In genomic region chr3:139455855-139456254, GRCh38 we compare ENCODE assay signal across 10 cellular contexts. TPM values are rescaled to one million over a fixed set of nuclear protein-coding genes. Genes with fewer than 3 reads are reported as not detected.
A peak's percentile ranks its signal among the peaks of the same experiment; 100 is the strongest.
DNase-seq lines count a peak whose midpoint lies in the region; ATAC-seq and TF ChIP-seq lines count a peak whose summit lies in the region.
"Had no signal": no experiment of that assay in that cellular context is flagged by ENCODE, and none has a peak within 500 bp of the region (broad histone marks: within the 10 kb centered on the region; RNA-seq: fewer than 3 reads in every experiment).

No MANE protein-coding gene starts in this region.

- DNase-seq in ELR (ENCODE audit: low read depth) (peak; percentile 3), NCI-H69 (lab: John Stamatoyannopoulos, UW) (peak; percentile 76), fibroblast of villous mesenchyme (ENCODE audit: low read depth) (no peak), hepatic stellate cell (ENCODE audit: low spot score) (no peak), ureter (ENCODE audit: low spot score) (no peak)
- DNase-seq in activated CD4-positive, alpha-beta T cell treated with anti-CD3 and anti-CD28 coated beads for 1 hour = no peak
- DNase-seq: NCI-H526 treated with DMSO at 0.1 percent for 48 hours, ovary had no signal

- ATAC-seq in HG02981 (IDR thresholded peaks at IDR 0.05; ENCODE audit: unreplicated experiment) = peak; percentile 67
- no peak for ATAC-seq in HG02840 (IDR thresholded peaks at IDR 0.05; ENCODE audit: low FRiP score, unreplicated experiment)

- H3K4me3 ChIP-seq in fibroblast of villous mesenchyme (ENCODE audit: low read depth, low read length) = no peak overlapping the region
- H3K4me3 ChIP-seq: ovary had no signal

- TF ChIP-seq CTCF in fibroblast of villous mesenchyme (IDR thresholded peaks at IDR 0.05; ENCODE audit: insufficient read depth, low read depth, low read length) = peak; percentile 15

RNA-seq across cellular contexts. Expression of gene RBP2, which starts 20.5 kb away (rescaled TPM):
- not detected in 2 replicates for total RNA-seq in fibroblast of villous mesenchyme
- not detected for total RNA-seq in ureter

Comparison
In these comparisons a context has a peak if more than half of its experiments do, and no peak if none do; other contexts are left out.
1. DNase-seq: peak in ELR (single experiment) and NCI-H69 (single experiment); none in fibroblast of villous mesenchyme (single experiment), activated CD4-positive, alpha-beta T cell treated with anti-CD3 and anti-CD28 coated beads for 1 hour (single experiment), hepatic stellate cell (single experiment) and ureter (single experiment).